ENCODE assay signal across 17 cellular contexts in the genomic region with DNA sequence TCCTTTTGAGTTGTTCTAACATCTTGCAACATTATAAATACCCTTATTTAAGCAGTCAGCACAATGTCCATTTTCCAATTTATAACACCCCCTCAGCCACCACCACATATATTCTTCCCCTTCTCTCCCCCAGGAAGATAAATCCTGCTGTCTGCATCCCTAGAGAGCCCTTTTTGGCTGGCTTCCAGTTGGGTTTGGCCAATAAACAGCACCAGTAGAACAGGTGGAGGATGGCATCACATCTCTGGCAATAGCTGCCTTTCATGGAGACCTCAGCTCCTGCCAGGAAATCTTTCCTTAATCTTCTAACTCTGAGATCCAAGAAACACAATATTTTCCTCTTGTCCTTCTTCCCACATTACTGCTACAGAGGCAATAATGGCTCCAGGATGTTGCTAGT.
"Had no signal": no experiment of that assay in that cellular context is flagged by ENCODE, and none has a peak within 500 bp of the region (broad histone marks: within the 10 kb centered on the region; RNA-seq: fewer than 3 reads in every experiment).

No MANE protein-coding gene starts in this region.

- DNase-seq: dermis blood vessel endothelial cell; esophagus squamous epithelium; foreskin fibroblast; immature natural killer cell; left lung; lower lobe of right lung; nucleus accumbens; ovary; sigmoid colon; small intestine; stimulated activated CD4-positive, alpha-beta T cell treated with anti-CD3 and anti-CD28 coated beads, Interleukin-12 subunit alpha, Interleukin-12 subunit beta, amount 100 ng/mL, for 4 hours; stimulated activated naive CD4-positive, alpha-beta T cell; trophoblast cell had no signal

- H3K4me1 Mint-ChIP-seq: immature natural killer cell, memory B cell, mesothelial cell of epicardium, neural progenitor cell had no signal

- H3K4me3 Mint-ChIP-seq: immature natural killer cell; memory B cell; mesothelial cell of epicardium; natural killer cell treated with Interleukin-12 subunit alpha and Interleukin-12 subunit beta and Interleukin-15 and Interleukin-18, amount 100 ng/mL, for 72 hours; neural progenitor cell had no signal

- H3K36me3 Mint-ChIP-seq: immature natural killer cell, mesothelial cell of epicardium, neural progenitor cell had no signal

- H3K27ac Mint-ChIP-seq: immature natural killer cell; memory B cell; mesothelial cell of epicardium; natural killer cell treated with Interleukin-12 subunit alpha and Interleukin-12 subunit beta and Interleukin-15 and Interleukin-18, amount 100 ng/mL, for 72 hours; neural progenitor cell had no signal

- ATAC-seq: left lung; lower lobe of right lung; natural killer cell treated with Interleukin-12 subunit alpha and Interleukin-12 subunit beta and Interleukin-15 and Interleukin-18, amount 100 ng/mL, for 72 hours had no signal
